ENCODE assay signal across 2 cellular contexts in the genomic region with DNA sequence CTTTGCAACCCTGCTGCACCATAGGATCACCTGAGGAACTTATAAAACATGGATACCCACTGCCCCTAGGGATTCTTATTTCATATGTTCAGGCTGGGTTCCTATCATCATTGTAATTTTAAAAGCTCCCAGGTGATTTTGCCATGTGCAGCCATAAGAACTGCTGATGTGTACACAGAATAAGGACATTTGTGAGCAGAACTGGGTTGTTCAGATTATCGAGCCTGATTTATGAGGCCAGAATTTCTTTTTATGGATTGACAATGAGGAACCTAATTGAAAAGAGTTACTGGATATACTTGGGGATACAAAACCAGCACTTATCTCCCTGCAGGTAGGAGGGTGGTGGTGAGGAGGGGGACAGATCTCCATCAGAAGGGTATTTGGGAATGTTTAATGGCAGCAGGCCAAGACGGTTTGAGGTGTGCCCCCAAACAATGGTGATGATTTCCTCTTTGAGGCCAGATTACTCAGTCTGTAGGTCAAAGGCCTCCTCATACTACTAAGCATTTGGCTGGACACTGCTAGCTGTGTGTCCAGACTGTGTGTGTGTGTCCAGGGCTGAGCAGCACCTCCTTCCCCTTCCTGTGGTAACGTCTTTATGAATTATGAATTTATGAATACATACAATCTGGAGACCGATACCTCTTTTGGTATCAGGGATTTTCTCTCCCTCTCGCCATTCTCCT.
TF ChIP-seq lines count a peak whose summit lies in the region.

No MANE protein-coding gene starts in this region.

TF ChIP-seq in IMR-90, 13 proteins besides CTCF, POLR2A, EP300 and RAD21 (continued from another document):
- TF ChIP-seq, protein P1, sequence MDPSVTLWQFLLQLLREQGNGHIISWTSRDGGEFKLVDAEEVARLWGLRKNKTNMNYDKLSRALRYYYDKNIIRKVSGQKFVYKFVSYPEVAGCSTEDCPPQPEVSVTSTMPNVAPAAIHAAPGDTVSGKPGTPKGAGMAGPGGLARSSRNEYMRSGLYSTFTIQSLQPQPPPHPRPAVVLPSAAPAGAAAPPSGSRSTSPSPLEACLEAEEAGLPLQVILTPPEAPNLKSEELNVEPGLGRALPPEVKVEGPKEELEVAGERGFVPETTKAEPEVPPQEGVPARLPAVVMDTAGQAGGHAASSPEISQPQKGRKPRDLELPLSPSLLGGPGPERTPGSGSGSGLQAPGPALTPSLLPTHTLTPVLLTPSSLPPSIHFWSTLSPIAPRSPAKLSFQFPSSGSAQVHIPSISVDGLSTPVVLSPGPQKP (IDR thresholded peaks at IDR 0.05; ENCODE audit: borderline replicate concordance, low read depth, low read length): no peak
- TF ChIP-seq BHLHE40 (IDR thresholded peaks at IDR 0.05; ENCODE audit: low read depth, low read length): no peak

TF ChIP-seq in HEK293T, 16 proteins besides CTCF, POLR2A, EP300 and RAD21 (continued from another document):
- TF ChIP-seq FOXA1 (IDR thresholded peaks at IDR 0.05): no peak
- no peak for TF ChIP-seq CTBP1 (IDR thresholded peaks at IDR 0.05; ENCODE audit: borderline replicate concordance)
- no peak for TF ChIP-seq BHLHE40 (IDR thresholded peaks at IDR 0.05; ENCODE audit: borderline replicate concordance)
- no peak for TF ChIP-seq ELF4 (IDR thresholded peaks at IDR 0.05)
- TF ChIP-seq FOXK2 (IDR thresholded peaks at IDR 0.05): no peak
- no peak for TF ChIP-seq SP1 (IDR thresholded peaks at IDR 0.05)
- no peak for TF ChIP-seq SUZ12 (IDR thresholded peaks at IDR 0.05)
- TF ChIP-seq HDGF (IDR thresholded peaks at IDR 0.05; ENCODE audit: borderline replicate concordance): no peak
